In the genomic region with DNA sequence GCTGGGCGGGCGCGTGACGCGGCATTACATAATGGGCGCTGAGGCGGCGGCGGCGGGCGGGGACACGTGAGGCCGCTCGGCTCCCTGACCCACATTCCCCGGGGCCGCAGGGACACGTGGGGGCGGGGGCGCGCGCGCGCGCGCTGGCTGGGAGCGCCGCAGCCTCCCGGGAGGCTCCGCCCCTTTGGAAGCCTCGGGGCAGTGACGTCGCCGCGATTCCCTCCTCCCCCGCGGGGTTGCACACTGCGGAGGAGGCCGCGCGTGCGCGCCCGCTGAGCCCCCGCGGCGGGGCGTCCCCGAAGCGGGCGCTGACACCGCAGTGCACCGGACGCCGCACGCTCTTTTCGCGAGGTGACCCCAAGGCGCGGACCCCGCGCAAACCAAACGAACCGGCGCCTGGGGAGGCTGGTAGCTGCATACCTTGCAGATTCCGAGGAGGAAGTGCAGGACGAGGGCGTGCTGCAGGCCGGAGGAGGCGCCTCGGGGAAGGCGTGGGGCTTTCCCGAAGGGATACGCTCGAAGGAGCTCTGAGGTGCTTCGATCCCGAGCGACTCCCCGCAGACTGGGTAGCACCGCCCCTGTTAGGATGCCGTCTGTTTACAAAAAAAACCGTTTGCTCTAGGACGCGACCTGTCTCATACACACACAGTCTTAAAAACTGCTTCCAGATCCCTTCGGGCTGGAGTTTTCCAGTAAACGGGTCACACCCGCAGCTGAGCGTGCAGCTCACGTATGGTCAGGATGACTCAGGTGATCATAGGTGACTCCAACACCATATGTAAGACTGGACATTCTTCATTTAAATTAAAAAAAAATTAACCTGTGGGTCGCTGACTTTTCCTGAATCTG, we compare ENCODE assay signal across 1 cellular context.
A peak's percentile ranks its signal among the peaks of the same experiment; 100 is the strongest.
TF ChIP-seq lines count a peak whose summit lies in the region.

No MANE protein-coding gene starts in this region.

TF ChIP-seq in K562, 482 proteins besides CTCF, POLR2A, EP300 and RAD21 (continued from another document and continues in another):
- TF ChIP-seq, protein P1, sequence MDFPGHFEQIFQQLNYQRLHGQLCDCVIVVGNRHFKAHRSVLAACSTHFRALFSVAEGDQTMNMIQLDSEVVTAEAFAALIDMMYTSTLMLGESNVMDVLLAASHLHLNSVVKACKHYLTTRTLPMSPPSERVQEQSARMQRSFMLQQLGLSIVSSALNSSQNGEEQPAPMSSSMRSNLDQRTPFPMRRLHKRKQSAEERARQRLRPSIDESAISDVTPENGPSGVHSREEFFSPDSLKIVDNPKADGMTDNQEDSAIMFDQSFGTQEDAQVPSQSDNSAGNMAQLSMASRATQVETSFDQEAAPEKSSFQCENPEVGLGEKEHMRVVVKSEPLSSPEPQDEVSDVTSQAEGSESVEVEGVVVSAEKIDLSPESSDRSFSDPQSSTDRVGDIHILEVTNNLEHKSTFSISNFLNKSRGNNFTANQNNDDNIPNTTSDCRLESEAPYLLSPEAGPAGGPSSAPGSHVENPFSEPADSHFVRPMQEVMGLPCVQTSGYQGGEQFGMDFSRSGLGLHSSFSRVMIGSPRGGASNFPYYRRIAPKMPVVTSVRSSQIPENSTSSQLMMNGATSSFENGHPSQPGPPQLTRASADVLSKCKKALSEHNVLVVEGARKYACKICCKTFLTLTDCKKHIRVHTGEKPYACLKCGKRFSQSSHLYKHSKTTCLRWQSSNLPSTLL (IDR thresholded peaks at IDR 0.05): no peak
- TF ChIP-seq, protein P2, sequence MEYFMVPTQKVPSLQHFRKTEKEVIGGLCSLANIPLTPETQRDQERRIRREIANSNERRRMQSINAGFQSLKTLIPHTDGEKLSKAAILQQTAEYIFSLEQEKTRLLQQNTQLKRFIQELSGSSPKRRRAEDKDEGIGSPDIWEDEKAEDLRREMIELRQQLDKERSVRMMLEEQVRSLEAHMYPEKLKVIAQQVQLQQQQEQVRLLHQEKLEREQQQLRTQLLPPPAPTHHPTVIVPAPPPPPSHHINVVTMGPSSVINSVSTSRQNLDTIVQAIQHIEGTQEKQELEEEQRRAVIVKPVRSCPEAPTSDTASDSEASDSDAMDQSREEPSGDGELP (CRISPR knock-in tag; IDR thresholded peaks at IDR 0.05; ENCODE audit: borderline replicate concordance): peak; percentile 63
- TF ChIP-seq RCOR1 (IDR thresholded peaks at IDR 0.05; ENCODE audit: borderline replicate concordance in 1 of 2, low read depth in 2 of 2, low read length in 2 of 2) (peak in 1 of 2 experiments; percentile 45; a peak in 2 of 4 replicates), CHD2 (IDR thresholded peaks at IDR 0.05; ENCODE audit: low read depth, low read length) (no peak; the same call in 1 of the 2 replicates), PTTG1 (tag; IDR thresholded peaks at IDR 0.05; ENCODE audit: low read depth) (no peak), CEBPZ (IDR thresholded peaks at IDR 0.05; ENCODE audit: borderline replicate concordance, low read depth, low read length) (no peak), ZNF436 (CRISPR knock-in tag; IDR thresholded peaks at IDR 0.05) (no peak), GMEB1 (CRISPR knock-in tag; IDR thresholded peaks at IDR 0.05) (no peak; the same call in none of the 2 replicates), TARDBP (IDR thresholded peaks at IDR 0.05) (0 out of 2 replicates have a peak, but pooled peaks have one; percentile 39), ZNF76 (CRISPR knock-in tag; IDR thresholded peaks at IDR 0.05; ENCODE audit: borderline replicate concordance) (0 out of 2 replicates have a peak, but pooled peaks have one; percentile 26), HDAC8 (tag; IDR thresholded peaks at IDR 0.05) (peak; percentile 23; the same call in 1 of the 2 replicates), BRF1 (IDR thresholded peaks at IDR 0.05; ENCODE audit: borderline replicate concordance, extremely low read depth, insufficient read length) (no peak), ZNF274 (IDR thresholded peaks at IDR 0.05; ENCODE audit: borderline replicate concordance, low read depth, low read length) (no peak), ZNF639 (CRISPR knock-in tag; conservative IDR thresholded peaks at IDR 0.05 in 1 of 2, IDR thresholded peaks at IDR 0.05 in 1 of 2) (peak in 1 of 2 experiments; percentile 90; a peak in 2 of 4 replicates), KLF10 (CRISPR knock-in tag; IDR thresholded peaks at IDR 0.05) (no peak), BHLHE40 (IDR thresholded peaks at IDR 0.05; ENCODE audit: low read length) (peak; percentile 98), EZH2 (IDR thresholded peaks at IDR 0.05; ENCODE audit: borderline replicate concordance, low read depth, low read length) (no peak), ZNF408 (CRISPR knock-in tag; IDR thresholded peaks at IDR 0.05; ENCODE audit: low read depth) (no peak), ETV5 (CRISPR knock-in tag; IDR thresholded peaks at IDR 0.05; ENCODE audit: low read depth) (peak; percentile 55; the same call in 1 of the 2 replicates), ETV1 (tag; conservative IDR thresholded peaks at IDR 0.05; ENCODE audit: low read depth) (no peak; the same call in 1 of the 2 replicates), FOXK2 (conservative IDR thresholded peaks at IDR 0.05 in 1 of 2, IDR thresholded peaks at IDR 0.05 in 1 of 2; ENCODE audit: low read depth in 2 of 2) (peak; percentile 58 to 60; a peak in 3 of 4 replicates), MEF2A (IDR thresholded peaks at IDR 0.05; ENCODE audit: control insufficient read depth, low read depth, low read length) (0 out of 2 replicates have a peak, but pooled peaks have one; percentile 2), JUND (IDR thresholded peaks at IDR 0.05; ENCODE audit: borderline replicate concordance, low read depth, low read length) (peak; percentile 48), JUND (tag; IDR thresholded peaks at IDR 0.05; ENCODE audit: borderline replicate concordance, low read depth, low read length) (peak; percentile 32; the same call in 1 of the 3 replicates), DACH1 (IDR thresholded peaks at IDR 0.05; ENCODE audit: partially characterized antibody) (no peak), SPI1 (IDR thresholded peaks at IDR 0.05; ENCODE audit: borderline replicate concordance, low read depth, low read length) (peak; percentile 89), U2AF1 (optimal IDR thresholded peaks at IDR 0.05; ENCODE audit: low read depth, low read length) (no peak), HDAC1 (IDR thresholded peaks at IDR 0.05) (peak in 1 of 2 experiments; percentile 95; a peak in 2 of 4 replicates)
- TF ChIP-seq, protein P3, sequence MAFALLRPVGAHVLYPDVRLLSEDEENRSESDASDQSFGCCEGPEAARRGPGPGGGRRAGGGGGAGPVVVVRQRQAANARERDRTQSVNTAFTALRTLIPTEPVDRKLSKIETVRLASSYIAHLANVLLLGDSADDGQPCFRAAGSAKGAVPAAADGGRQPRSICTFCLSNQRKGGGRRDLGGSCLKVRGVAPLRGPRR (CRISPR knock-in tag; IDR thresholded peaks at IDR 0.05): no peak
- TF ChIP-seq, protein P4, sequence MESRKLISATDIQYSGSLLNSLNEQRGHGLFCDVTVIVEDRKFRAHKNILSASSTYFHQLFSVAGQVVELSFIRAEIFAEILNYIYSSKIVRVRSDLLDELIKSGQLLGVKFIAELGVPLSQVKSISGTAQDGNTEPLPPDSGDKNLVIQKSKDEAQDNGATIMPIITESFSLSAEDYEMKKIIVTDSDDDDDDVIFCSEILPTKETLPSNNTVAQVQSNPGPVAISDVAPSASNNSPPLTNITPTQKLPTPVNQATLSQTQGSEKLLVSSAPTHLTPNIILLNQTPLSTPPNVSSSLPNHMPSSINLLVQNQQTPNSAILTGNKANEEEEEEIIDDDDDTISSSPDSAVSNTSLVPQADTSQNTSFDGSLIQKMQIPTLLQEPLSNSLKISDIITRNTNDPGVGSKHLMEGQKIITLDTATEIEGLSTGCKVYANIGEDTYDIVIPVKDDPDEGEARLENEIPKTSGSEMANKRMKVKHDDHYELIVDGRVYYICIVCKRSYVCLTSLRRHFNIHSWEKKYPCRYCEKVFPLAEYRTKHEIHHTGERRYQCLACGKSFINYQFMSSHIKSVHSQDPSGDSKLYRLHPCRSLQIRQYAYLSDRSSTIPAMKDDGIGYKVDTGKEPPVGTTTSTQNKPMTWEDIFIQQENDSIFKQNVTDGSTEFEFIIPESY (CRISPR knock-in tag; IDR thresholded peaks at IDR 0.05): peak; percentile 80
- TF ChIP-seq, protein P5, sequence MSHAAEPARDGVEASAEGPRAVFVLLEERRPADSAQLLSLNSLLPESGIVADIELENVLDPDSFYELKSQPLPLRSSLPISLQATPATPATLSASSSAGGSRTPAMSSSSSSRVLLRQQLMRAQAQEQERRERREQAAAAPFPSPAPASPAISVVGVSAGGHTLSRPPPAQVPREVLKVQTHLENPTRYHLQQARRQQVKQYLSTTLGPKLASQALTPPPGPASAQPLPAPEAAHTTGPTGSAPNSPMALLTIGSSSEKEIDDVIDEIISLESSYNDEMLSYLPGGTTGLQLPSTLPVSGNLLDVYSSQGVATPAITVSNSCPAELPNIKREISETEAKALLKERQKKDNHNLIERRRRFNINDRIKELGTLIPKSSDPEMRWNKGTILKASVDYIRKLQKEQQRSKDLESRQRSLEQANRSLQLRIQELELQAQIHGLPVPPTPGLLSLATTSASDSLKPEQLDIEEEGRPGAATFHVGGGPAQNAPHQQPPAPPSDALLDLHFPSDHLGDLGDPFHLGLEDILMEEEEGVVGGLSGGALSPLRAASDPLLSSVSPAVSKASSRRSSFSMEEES (CRISPR knock-in tag; IDR thresholded peaks at IDR 0.05): no peak
- TF ChIP-seq, protein P6, sequence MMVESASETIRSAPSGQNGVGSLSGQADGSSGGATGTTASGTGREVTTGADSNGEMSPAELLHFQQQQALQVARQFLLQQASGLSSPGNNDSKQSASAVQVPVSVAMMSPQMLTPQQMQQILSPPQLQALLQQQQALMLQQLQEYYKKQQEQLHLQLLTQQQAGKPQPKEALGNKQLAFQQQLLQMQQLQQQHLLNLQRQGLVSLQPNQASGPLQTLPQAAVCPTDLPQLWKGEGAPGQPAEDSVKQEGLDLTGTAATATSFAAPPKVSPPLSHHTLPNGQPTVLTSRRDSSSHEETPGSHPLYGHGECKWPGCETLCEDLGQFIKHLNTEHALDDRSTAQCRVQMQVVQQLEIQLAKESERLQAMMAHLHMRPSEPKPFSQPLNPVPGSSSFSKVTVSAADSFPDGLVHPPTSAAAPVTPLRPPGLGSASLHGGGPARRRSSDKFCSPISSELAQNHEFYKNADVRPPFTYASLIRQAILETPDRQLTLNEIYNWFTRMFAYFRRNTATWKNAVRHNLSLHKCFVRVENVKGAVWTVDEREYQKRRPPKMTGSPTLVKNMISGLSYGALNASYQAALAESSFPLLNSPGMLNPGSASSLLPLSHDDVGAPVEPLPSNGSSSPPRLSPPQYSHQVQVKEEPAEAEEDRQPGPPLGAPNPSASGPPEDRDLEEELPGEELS (CRISPR knock-in tag; IDR thresholded peaks at IDR 0.05; ENCODE audit: borderline replicate concordance): peak; percentile 97
